ENCODE assay signal across 1 cellular context in genomic region chr16:74657873-74658642, GRCh38.
TF ChIP-seq lines count a peak whose summit lies in the region.

No MANE protein-coding gene starts in this region.

TF ChIP-seq in endothelial cell of umbilical vein, 7 proteins besides CTCF, POLR2A, EP300 and RAD21:
- TF ChIP-seq FOS (IDR thresholded peaks at IDR 0.05; ENCODE audit: borderline replicate concordance, insufficient read depth, low read length) (no peak), POLR2AphosphoS5 (IDR thresholded peaks at IDR 0.05; ENCODE audit: insufficient read depth, low read depth, low read length) (no peak), MYC (IDR thresholded peaks at IDR 0.05; ENCODE audit: low read depth, low read length) (no peak), GATA2 (IDR thresholded peaks at IDR 0.05; ENCODE audit: insufficient read depth, insufficient read length, low read depth, low read length) (no peak), MAX (IDR thresholded peaks at IDR 0.05; ENCODE audit: insufficient read depth, insufficient read length) (no peak), JUN (IDR thresholded peaks at IDR 0.05; ENCODE audit: borderline replicate concordance, insufficient read depth, insufficient read length, low read depth) (no peak), EZH2 (IDR thresholded peaks at IDR 0.05; ENCODE audit: borderline replicate concordance, low read depth, low read length, severe bottlenecking) (no peak)
